In the genomic region with DNA sequence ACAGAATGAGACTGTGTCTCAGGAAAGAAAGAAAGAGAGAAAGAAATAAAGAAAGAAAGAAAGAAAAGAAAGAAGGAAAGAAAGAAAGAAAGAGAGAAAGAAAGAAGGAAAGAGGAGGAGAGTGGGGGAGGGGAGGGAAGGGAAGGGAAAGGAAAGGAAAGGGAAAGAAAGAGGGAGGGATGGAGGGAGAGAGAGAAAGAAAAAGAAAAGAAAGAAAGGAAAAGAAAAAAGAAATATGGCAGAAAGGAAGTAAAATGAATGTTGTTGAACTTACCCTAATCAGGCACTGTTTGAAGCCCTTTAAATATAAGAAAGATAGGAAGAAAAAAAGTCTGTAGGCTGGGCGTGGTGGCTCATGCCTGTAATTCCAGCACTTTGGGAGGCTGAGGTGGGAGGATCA, we compare ENCODE assay signal across 35 cellular contexts.
"Had no signal": no experiment of that assay in that cellular context is flagged by ENCODE, and none has a peak within 500 bp of the region (broad histone marks: within the 10 kb centered on the region; RNA-seq: fewer than 3 reads in every experiment).

No MANE protein-coding gene starts in this region.

- DNase-seq: Karpas-422, Kasumi-1, MG63, MM.1S, MV-4-11, NCI-H1048, NCI-H1092, NCI-H1092 treated with DMSO at 0.1 percent for 48 hours, NCI-H1105, NCI-H1105 treated with DMSO at 0.1 percent for 48 hours, NCI-H1417, NCI-H1417 treated with DMSO at 0.1 percent for 48 hours, NCI-H1436, NCI-H1436 treated with DMSO at 0.1 percent for 48 hours, NCI-H146, NCI-H1694, NCI-H1694 treated with DMSO at 0.1 percent for 48 hours, NCI-H187, NCI-H187 treated with DMSO at 0.1 percent for 48 hours, NCI-H1930, NCI-H2029, NCI-H2029 treated with DMSO at 0.1 percent for 48 hours, NCI-H2081, NCI-H2081 treated with DMSO at 0.1 percent for 48 hours, NCI-H2107, NCI-H2171, NCI-H2171 treated with DMSO at 0.1 percent for 48 hours, NCI-H2227 treated with DMSO at 0.1 percent for 48 hours, NCI-H226, NCI-H345, NCI-H446, NCI-H446 treated with DMSO at 0.1 percent for 48 hours, NCI-H510A, NCI-H510A treated with DMSO at 0.1 percent for 48 hours, NCI-H524 had no signal

- H3K4me3 ChIP-seq: MG63 had no signal

- H3K36me3 ChIP-seq: MG63 had no signal

- H3K9me3 ChIP-seq: MG63 had no signal

- H3K27me3 ChIP-seq: MG63 had no signal
